7 cellular contexts compared by ENCODE assay signal in the genomic region with DNA sequence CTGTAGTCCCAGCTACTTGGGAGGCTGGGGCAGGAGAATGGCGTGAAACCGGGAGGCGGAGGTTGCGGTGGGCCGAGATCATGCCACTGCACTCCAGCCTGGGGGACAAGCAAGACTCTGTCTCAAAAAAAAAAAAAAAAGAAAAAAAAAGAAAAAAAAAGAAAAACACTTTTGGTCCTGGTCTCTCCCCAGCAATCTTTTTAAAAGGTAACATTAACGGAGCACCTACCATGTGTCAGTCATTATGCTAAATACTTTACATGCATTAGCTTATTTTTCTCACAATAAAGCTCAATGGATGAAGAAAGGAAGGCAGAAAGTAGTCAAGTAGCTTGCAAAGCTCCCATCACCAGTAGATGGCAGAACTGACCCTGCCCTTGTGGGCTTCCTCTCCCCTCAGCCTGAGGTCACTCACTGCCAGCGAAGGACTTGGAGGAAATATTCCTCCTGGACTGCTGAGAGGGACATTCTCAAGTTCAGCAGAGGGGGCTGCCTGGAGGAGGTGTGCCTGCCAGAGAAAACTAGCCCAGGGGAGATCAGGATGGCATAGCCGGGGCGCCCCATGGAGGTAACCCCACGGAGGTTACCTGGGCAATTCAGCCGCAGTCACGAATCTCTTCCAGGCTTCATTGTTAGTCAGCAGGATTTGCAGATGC. TPM values are rescaled to one million over a fixed set of nuclear protein-coding genes. Genes with fewer than 3 reads are reported as not detected.
DNase-seq lines count a peak whose midpoint lies in the region; ATAC-seq, FAIRE-seq and TF ChIP-seq lines count a peak whose summit lies in the region.

No MANE protein-coding gene starts in this region.

- H3K4me1 ChIP-seq in DND-41 (ENCODE audit: insufficient read depth, low read length) (no peaks in the 10 kb centered on the region), colonic mucosa (no peaks in the 10 kb centered on the region)

- intact Hi-C loops in colonic mucosa (cut with DNase I) = no loop called here

- TF ChIP-seq CTCF in DND-41 (IDR thresholded peaks at IDR 0.05; ENCODE audit: borderline replicate concordance, extremely low read depth, low read length, poor library complexity, severe bottlenecking) (peak; percentile 81), colonic mucosa (IDR thresholded peaks at IDR 0.05) (peak; percentile 44)

- DNase-seq in DND-41 (peak; percentile 54), HTR-8/SVneo (ENCODE audit: insufficient read length, low spot score) (peak; percentile 41), SK-N-DZ (ENCODE audit: low spot score) (peak; percentile 66), colonic mucosa (peak; percentile 40), left lobe of liver (ENCODE audit: low spot score) (peak; percentile 72), substantia nigra (lab: John Stamatoyannopoulos, UW) (peak in 36 of 49 donors; percentile 12 to 67 (median 40))
- no peak for DNase-seq in T-helper 2 cell treated with Interferon-gamma antibody and Interleukin-4, amounts not matched to agents 5 μg/mL and 100 μg/mL, for 36 hours (ENCODE audit: low spot score)

- H3K9ac ChIP-seq in DND-41 (ENCODE audit: low read depth, low read length) (no peak overlapping the region), colonic mucosa (ENCODE audit: low read depth in 2 of 2, low read length in 2 of 2) (no peak overlapping the region)

- H3K27ac Mint-ChIP-seq in T-helper 2 cell treated with Interferon-gamma antibody and Interleukin-4, amounts not matched to agents 5 μg/mL and 100 μg/mL, for 36 hours = no peak overlapping the region

- no peak overlapping the region for H2AFZ ChIP-seq in DND-41 (ENCODE audit: low read depth, low read length)

- H3K9me3 Mint-ChIP-seq in T-helper 2 cell treated with Interferon-gamma antibody and Interleukin-4, amounts not matched to agents 5 μg/mL and 100 μg/mL, for 36 hours = no peaks in the 10 kb centered on the region

- H3K4me3 Mint-ChIP-seq in T-helper 2 cell treated with Interferon-gamma antibody and Interleukin-4, amounts not matched to agents 5 μg/mL and 100 μg/mL, for 36 hours = no peak overlapping the region

- H3K36me3 ChIP-seq in DND-41 (ENCODE audit: insufficient read depth, low read length) = peaks cover 62% of the 10 kb centered on the region
- H3K36me3 ChIP-seq in colonic mucosa = no peaks in the 10 kb centered on the region

- no peaks in the 10 kb centered on the region for H4K20me1 ChIP-seq in DND-41 (ENCODE audit: insufficient read depth, low read length)

- H3K4me3 ChIP-seq in DND-41 (ENCODE audit: low read depth in 1 of 2, low read length in 2 of 2) (no peak overlapping the region), colonic mucosa (no peak overlapping the region)

- H3K27me3 ChIP-seq in DND-41 (ENCODE audit: insufficient read depth, low read length, poor library complexity) = no peaks in the 10 kb centered on the region
- no peaks in the 10 kb centered on the region for H3K27me3 ChIP-seq in colonic mucosa

- H3K27ac ChIP-seq in DND-41 (ENCODE audit: low read length) (no peak overlapping the region), colonic mucosa (no peak overlapping the region), substantia nigra (ENCODE audit: low read depth, low read length, poor library complexity, severe bottlenecking) (no peak overlapping the region)

- ATAC-seq in DND-41 (ENCODE audit: insufficient read depth, low read depth) (peak; percentile 83), left lobe of liver (peak; percentile 80)

- no peaks in the 10 kb centered on the region for H3K27me3 Mint-ChIP-seq in T-helper 2 cell treated with Interferon-gamma antibody and Interleukin-4, amounts not matched to agents 5 μg/mL and 100 μg/mL, for 36 hours (ENCODE audit: low read depth)

- H3K36me3 Mint-ChIP-seq in T-helper 2 cell treated with Interferon-gamma antibody and Interleukin-4, amounts not matched to agents 5 μg/mL and 100 μg/mL, for 36 hours (ENCODE audit: low read depth) = peaks cover 63% of the 10 kb centered on the region

- H3K9me3 ChIP-seq in DND-41 (ENCODE audit: insufficient read depth, low read length, severe bottlenecking) (no peaks in the 10 kb centered on the region), colonic mucosa (no peaks in the 10 kb centered on the region)

- FAIRE-seq in HTR-8/SVneo (lab: Jason Lieb, UNC) = peak; percentile 88

- no peaks in the 10 kb centered on the region for H3K79me2 ChIP-seq in DND-41 (ENCODE audit: insufficient read depth, low read length)

- H3K4me1 Mint-ChIP-seq in T-helper 2 cell treated with Interferon-gamma antibody and Interleukin-4, amounts not matched to agents 5 μg/mL and 100 μg/mL, for 36 hours (ENCODE audit: low read depth) = peaks cover 2% of the 10 kb centered on the region

- H3K4me2 ChIP-seq in DND-41 (ENCODE audit: insufficient read depth, low read length) = no peak overlapping the region

RNA-seq across cellular contexts. Expression of a gene that starts 15.5 kb away (rescaled TPM):
- not detected in 2 replicates for polyA plus RNA-seq in SK-N-DZ (2014; cell fraction: cytosol; rRNA removed)
- polyA plus RNA-seq in SK-N-DZ (2014; cell fraction: nucleus; rRNA removed) = 0.15 TPM in 1 of 2 replicates, not detected in the other
- total RNA-seq in colonic mucosa (1 to 10 TPM; 5.9 to 9.6 TPM), left lobe of liver (26.9 TPM)

RNA-seq across cellular contexts. Expression of a gene that starts 56.6 kb away (rescaled TPM):
- 0.24 TPM in 1 of 2 replicates, not detected in the other for polyA plus RNA-seq in SK-N-DZ (2014; cell fraction: cytosol; rRNA removed)
- polyA plus RNA-seq in SK-N-DZ (2014; cell fraction: nucleus; rRNA removed) = not detected in 2 replicates
- total RNA-seq in colonic mucosa = 1 to 10 TPM; 1.9 to 2.3 TPM
- 0.60 TPM for total RNA-seq in left lobe of liver
